In genomic region chr1:1764876-1765478, GRCh38 we compare ENCODE assay signal across 2 cellular contexts.
TF ChIP-seq lines count a peak whose summit lies in the region.

No MANE protein-coding gene starts in this region.

TF ChIP-seq in liver, 16 proteins besides CTCF, POLR2A, EP300 and RAD21:
- TF ChIP-seq ZBTB33 (IDR thresholded peaks at IDR 0.05) (no peak), REST (IDR thresholded peaks at IDR 0.05) (no peak), HNF4G (IDR thresholded peaks at IDR 0.05) (no peak), NR2F2 (IDR thresholded peaks at IDR 0.05) (no peak), HNF4A (conservative IDR thresholded peaks at IDR 0.05) (no peak), YY1 (IDR thresholded peaks at IDR 0.05) (no peak)

TF ChIP-seq in HepG2, 621 proteins besides CTCF, POLR2A, EP300 and RAD21 (continued from another document):
- TF ChIP-seq ZNF782 (CRISPR knock-in tag; IDR thresholded peaks at IDR 0.05; ENCODE audit: borderline replicate concordance) (no peak), HMGA1 (CRISPR knock-in tag; conservative IDR thresholded peaks at IDR 0.05) (no peak), PHF8 (CRISPR knock-in tag; IDR thresholded peaks at IDR 0.05) (no peak), ZNF747 (CRISPR knock-in tag; IDR thresholded peaks at IDR 0.05; ENCODE audit: borderline replicate concordance) (no peak), ATM (IDR thresholded peaks at IDR 0.05; ENCODE audit: borderline replicate concordance) (no peak), FOXP4 (CRISPR knock-in tag; IDR thresholded peaks at IDR 0.05) (no peak)
- TF ChIP-seq, protein P1, sequence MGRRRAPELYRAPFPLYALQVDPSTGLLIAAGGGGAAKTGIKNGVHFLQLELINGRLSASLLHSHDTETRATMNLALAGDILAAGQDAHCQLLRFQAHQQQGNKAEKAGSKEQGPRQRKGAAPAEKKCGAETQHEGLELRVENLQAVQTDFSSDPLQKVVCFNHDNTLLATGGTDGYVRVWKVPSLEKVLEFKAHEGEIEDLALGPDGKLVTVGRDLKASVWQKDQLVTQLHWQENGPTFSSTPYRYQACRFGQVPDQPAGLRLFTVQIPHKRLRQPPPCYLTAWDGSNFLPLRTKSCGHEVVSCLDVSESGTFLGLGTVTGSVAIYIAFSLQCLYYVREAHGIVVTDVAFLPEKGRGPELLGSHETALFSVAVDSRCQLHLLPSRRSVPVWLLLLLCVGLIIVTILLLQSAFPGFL (CRISPR knock-in tag; IDR thresholded peaks at IDR 0.05), result no peak
